13 cellular contexts compared by ENCODE assay signal in genomic region chr9:130938184-130938651, GRCh38. TPM values are rescaled to one million over a fixed set of nuclear protein-coding genes. Genes with fewer than 3 reads are reported as not detected.
DNase-seq lines count a peak whose midpoint lies in the region; ATAC-seq, FAIRE-seq and TF ChIP-seq lines count a peak whose summit lies in the region.
"Had no signal": no experiment of that assay in that cellular context is flagged by ENCODE, and none has a peak within 500 bp of the region (broad histone marks: within the 10 kb centered on the region; RNA-seq: fewer than 3 reads in every experiment).

No MANE protein-coding gene starts in this region.

- dilution Hi-C loops in mammary epithelial cell (cut with HindIII; ENCODE audit: low sequenced_read_pairs) = no loop called here

- WGBS in heart right ventricle, 2 donors = 4% methylated on average over 37 to 52 of the region's 52 CpGs
- WGBS in mammary epithelial cell (ENCODE audit: low coverage, missing lambda C conversion rate) = 82% methylated on average over 4 of the region's 52 CpGs
- 7% methylated on average over 38 of the region's 52 CpGs for WGBS in mesenchymal stem cell
- WGBS in urinary bladder = 2% methylated on average over 50 of the region's 52 CpGs

- H3K4me2 ChIP-seq in mammary epithelial cell (ENCODE audit: insufficient read depth, low read depth, low read length) (peak overlapping the region; percentile 93), mesenchymal stem cell (ENCODE audit: low read length, poor library complexity, severe bottlenecking) (peak overlapping the region; percentile 87)

- H3K27me3 ChIP-seq in heart right ventricle (peaks cover 37 to 99% (median 98%) of the 10 kb centered on the region in 7 donors), mammary epithelial cell (ENCODE audit: insufficient read depth, low read length) (no peaks in the 10 kb centered on the region), mesenchymal stem cell (ENCODE audit: control insufficient read depth in 1 of 2, insufficient read depth in 1 of 2, low read length in 2 of 2) (peaks cover 27 to 57% of the 10 kb centered on the region in 2 experiments)

- H4K8ac ChIP-seq in mesenchymal stem cell (ENCODE audit: low read length) = no peak overlapping the region

- no peak overlapping the region for H2BK15ac ChIP-seq in mesenchymal stem cell (ENCODE audit: low read depth, poor library complexity, severe bottlenecking)

- no peak overlapping the region for H2AK5ac ChIP-seq in mesenchymal stem cell (ENCODE audit: low read length, severe bottlenecking)

- TF ChIP-seq CTCF in heart right ventricle (IDR thresholded peaks at IDR 0.05) (no peak), mammary epithelial cell (conservative IDR thresholded peaks at IDR 0.05 in 1 of 2, IDR thresholded peaks at IDR 0.05 in 1 of 2; ENCODE audit: extremely low read depth in 1 of 2, insufficient read depth in 1 of 2, low read depth in 1 of 2, low read length in 2 of 2) (no peak), D721Med (IDR thresholded peaks at IDR 0.05; ENCODE audit: insufficient read depth, missing control alignments) (no peak)

- no peak for ATAC-seq in heart right ventricle

- H3K36me3 ChIP-seq in heart right ventricle (no peaks in the 10 kb centered on the region), mammary epithelial cell (ENCODE audit: insufficient read depth, low read length) (no peaks in the 10 kb centered on the region), mesenchymal stem cell (ENCODE audit: control insufficient read depth in 1 of 2, insufficient read depth in 2 of 2, low read depth in 1 of 2, low read length in 2 of 2) (no peaks in the 10 kb centered on the region), urinary bladder (ENCODE audit: insufficient read depth) (no peaks in the 10 kb centered on the region)

- CTCF ChIA-PET in mammary epithelial cell (lab: Charles Lee; ENCODE audit: low non-redundant PET) = no interaction called here

- peak overlapping the region; percentile 90 for H2AFZ ChIP-seq in mammary epithelial cell (ENCODE audit: low read depth, low read length)
- H2AFZ ChIP-seq in mesenchymal stem cell (ENCODE audit: low read depth, low read length) = no peak overlapping the region

- no peak overlapping the region for H4K91ac ChIP-seq in mesenchymal stem cell (ENCODE audit: low read length)

- H3K4me1 ChIP-seq in heart right ventricle (peaks cover 5 to 48% (median 22%) of the 10 kb centered on the region in 9 donors), mammary epithelial cell (ENCODE audit: insufficient read depth, low read length) (peaks cover 15% of the 10 kb centered on the region), mesenchymal stem cell (ENCODE audit: control insufficient read depth, insufficient read depth, low read depth, low read length) (peaks cover 47% of the 10 kb centered on the region), urinary bladder (ENCODE audit: insufficient read depth) (no peaks in the 10 kb centered on the region)

- H3K4ac ChIP-seq in mesenchymal stem cell (ENCODE audit: low read depth in 1 of 2, low read length in 2 of 2) = no peak overlapping the region

- intact Hi-C loops in heart right ventricle (cut with DNase I) (loop anchor here in 3 of 10 donors (5.0 to 10.0 kb wide), 3 partner anchors 66 to 236 kb away; no protein-coding TSS in a partner anchor), cardiac septum (cut with DNase I) (loop anchor here (2.0 kb wide), 1 partner anchor 73 kb away; no protein-coding TSS in a partner anchor), mammary epithelial cell (cut with micrococcal nuclease) (no loop called here)

- H2BK5ac ChIP-seq in mesenchymal stem cell (ENCODE audit: low read depth, low read length, poor library complexity, severe bottlenecking) = no peak overlapping the region

- no peak for FAIRE-seq in D721Med (lab: Jason Lieb, UNC)
- FAIRE-seq: RCC 7860 had no signal

- no peak overlapping the region for H3K9ac ChIP-seq in mammary epithelial cell (ENCODE audit: insufficient read depth, low read length)
- no peak overlapping the region for H3K9ac ChIP-seq in mesenchymal stem cell (ENCODE audit: low read length)

- no peak overlapping the region for H3K23ac ChIP-seq in mesenchymal stem cell (ENCODE audit: low read length in 2 of 2)

- H3K27ac ChIP-seq in heart right ventricle (no peak overlapping the region), mammary epithelial cell (ENCODE audit: insufficient read depth, low read depth, low read length) (no peak overlapping the region), mesenchymal stem cell (ENCODE audit: low read length, poor library complexity, severe bottlenecking) (no peak overlapping the region), urinary bladder (ENCODE audit: low read depth) (no peak overlapping the region)

- in situ Hi-C loops in mammary epithelial cell (cut with MboI; ENCODE audit: low sequenced_read_pairs in 2 of 2) = no loop called here

- H3K18ac ChIP-seq in mesenchymal stem cell (ENCODE audit: low read depth in 1 of 2, low read length in 2 of 2) = no peak overlapping the region

- H3K79me1 ChIP-seq in mesenchymal stem cell (replicated peaks; ENCODE audit: low read length, poor library complexity, severe bottlenecking) = no peaks in the 10 kb centered on the region

- H2BK12ac ChIP-seq in mesenchymal stem cell (ENCODE audit: low read length in 2 of 2) = no peak overlapping the region

- BruUV-seq in mammary epithelial cell (replicated peaks; lab: Mats Ljungman, UMichigan) = no TSS peak

- no peaks in the 10 kb centered on the region for H3K9me3 ChIP-seq in heart right ventricle
- H3K9me3 ChIP-seq in mammary epithelial cell (replicated peaks; ENCODE audit: insufficient read depth, low read length) = no peaks in the 10 kb centered on the region
- no peaks in the 10 kb centered on the region for H3K9me3 ChIP-seq in mesenchymal stem cell (ENCODE audit: control insufficient read depth, low read length)

- no peaks in the 10 kb centered on the region for H4K20me1 ChIP-seq in mammary epithelial cell (ENCODE audit: insufficient read depth, low read length)

- DNase-seq in heart right ventricle = no peak
- DNase-seq in cardiac septum (ENCODE audit: low spot score) = no peak
- DNase-seq in mammary epithelial cell = no peak
- no peak for DNase-seq in mesenchymal stem cell
- DNase-seq in NCI-H1105 (lab: John Stamatoyannopoulos, UW) = no peak
- no peak for DNase-seq in D721Med (ENCODE audit: insufficient read length, low spot score)
- DNase-seq in activated T-cell treated with anti-CD3 and anti-CD28 coated beads, Interleukin-2, amount 50 U/mL, for 48 hours = no peak
- DNase-seq: CD4-positive, alpha-beta T cell; NCI-H1436 treated with DMSO at 0.1 percent for 48 hours had no signal

- H2BK120ac ChIP-seq in mesenchymal stem cell (ENCODE audit: low read depth, low read length) = no peak overlapping the region

- peak overlapping the region in 8 of 10 donors; percentile 15 to 54 (median 50) for H3K4me3 ChIP-seq in heart right ventricle
- peak overlapping the region in 2 of 3 experiments; percentile 50 to 52 for H3K4me3 ChIP-seq in mammary epithelial cell (replicated peaks in 1 of 3; ENCODE audit: insufficient read depth in 1 of 3, low read depth in 2 of 3, low read length in 3 of 3)
- peak overlapping the region; percentile 23 to 54 for H3K4me3 ChIP-seq in mesenchymal stem cell (ENCODE audit: insufficient read depth in 1 of 2, low read depth in 1 of 2, low read length in 2 of 2)
- H3K4me3 ChIP-seq in urinary bladder (ENCODE audit: low read depth, low read length) = peak overlapping the region; percentile 36

- H3K79me2 ChIP-seq in mammary epithelial cell (ENCODE audit: insufficient read depth, low read length) = no peaks in the 10 kb centered on the region

- no peak overlapping the region for H3K14ac ChIP-seq in mesenchymal stem cell (ENCODE audit: low read length in 2 of 2)

RNA-seq across cellular contexts. Expression of gene FIBCD1, which starts 0.8 kb away (rescaled TPM):
- total RNA-seq in heart right ventricle = 1 to 10 TPM in 4 of 10 donors, under 1 TPM in 6; 0.16 to 5.8 (median 0.74) TPM
- polyA plus RNA-seq in heart right ventricle = 1 to 10 TPM; 2.0 to 3.9 TPM
- total RNA-seq in cardiac septum = 0.54 TPM
- 1 to 10 TPM in 1 of 2 donors, under 1 TPM in 1; 0.67 to 3.3 TPM for total RNA-seq in mammary epithelial cell
- polyA plus RNA-seq in mammary epithelial cell = 1.8 TPM
- not detected for polyA minus RNA-seq in mammary epithelial cell
- polyA plus RNA-seq in mesenchymal stem cell (2013, experiment 1 of 2) = 0.40 TPM
- polyA plus RNA-seq in mesenchymal stem cell (2013, experiment 2 of 2) = 0.44 TPM
- total RNA-seq in urinary bladder = 0.16 TPM
- polyA plus RNA-seq in urinary bladder = 2.4 TPM
- total RNA-seq: CD4-positive, alpha-beta T cell; lung microvascular endothelial cell had no signal

RNA-seq across cellular contexts. Expression of gene QRFP, which starts 41.6 kb away (rescaled TPM):
- total RNA-seq in heart right ventricle (not detected), cardiac septum (not detected), mammary epithelial cell (not detected), urinary bladder (not detected)
- polyA plus RNA-seq in heart right ventricle (under 1 TPM in 1 of 2 donors, not detected in 1; 0.06 TPM), mammary epithelial cell (not detected), urinary bladder (0.15 TPM)
- not detected for polyA minus RNA-seq in mammary epithelial cell
- not detected for polyA plus RNA-seq in mesenchymal stem cell (2013, experiment 1 of 2)
- polyA plus RNA-seq in mesenchymal stem cell (2013, experiment 2 of 2) = not detected
- total RNA-seq: CD4-positive, alpha-beta T cell; H4; lung microvascular endothelial cell had no signal
